In the genomic region with DNA sequence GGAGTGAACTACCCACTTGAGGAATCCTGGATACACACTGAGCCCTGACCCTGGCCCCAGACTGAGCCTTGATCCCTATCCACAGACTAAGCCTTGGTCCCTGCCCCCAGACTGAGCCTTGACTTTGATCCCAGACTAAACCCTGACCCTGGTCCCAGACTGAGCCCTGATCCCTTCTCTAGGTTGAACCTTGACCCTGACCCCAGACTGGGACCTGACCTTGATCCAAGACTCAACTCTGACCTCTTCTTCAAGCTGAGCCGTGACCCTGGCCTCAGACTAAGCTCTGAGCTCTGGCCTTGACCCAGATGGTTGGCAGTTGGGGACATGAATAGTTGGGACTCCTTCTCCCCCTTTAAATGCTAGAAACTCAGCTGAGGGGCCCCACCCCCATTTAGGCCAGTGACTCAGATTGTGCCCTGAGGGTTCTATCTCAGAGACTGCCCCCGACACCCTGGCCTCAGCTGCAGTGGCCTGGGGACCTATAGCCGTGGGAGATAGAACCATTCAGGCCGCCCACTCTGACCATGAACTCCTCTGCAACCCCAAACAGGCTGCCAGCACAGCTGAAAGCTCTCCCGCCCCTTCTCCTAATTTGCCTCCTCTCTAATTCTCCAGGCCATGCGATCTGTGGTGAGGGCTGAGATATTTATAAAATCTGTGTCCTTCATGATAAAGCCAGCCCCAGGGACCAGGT, we compare ENCODE assay signal across 18 cellular contexts.
"Had no signal": no experiment of that assay in that cellular context is flagged by ENCODE, and none has a peak within 500 bp of the region (broad histone marks: within the 10 kb centered on the region; RNA-seq: fewer than 3 reads in every experiment).

No MANE protein-coding gene starts in this region.

- DNase-seq: activated B cell treated with CpG ODN at 0.5 μM for 24 hours; activated CD4-positive, alpha-beta T cell treated with anti-CD3 and anti-CD28 coated beads for 48 hours; activated CD8-positive, alpha-beta memory T cell treated with anti-CD3 and anti-CD28 coated beads, Interleukin-2, amount 50 U/mL, for 4 hours; activated CD8-positive, alpha-beta T cell treated with anti-CD3 and anti-CD28 coated beads, Interleukin-2, amount 10 ng/mL, durations not matched to agents 7 days and 5 days; activated gamma-delta T cell treated with Interleukin-2 at 50 U/mL for 16 hours; activated T-cell treated with anti-CD3 and anti-CD28 coated beads, Interleukin-2, amount 50 U/mL, for 72 hours; cerebellar nuclear complex; effector memory CD8-positive, alpha-beta T cell; gastrocnemius medialis; heart right ventricle; naive thymus-derived CD8-positive, alpha-beta T cell; stimulated activated naive CD8-positive, alpha-beta T cell treated with anti-CD3 and anti-CD28 coated beads, Interleukin-15, amount 100 ng/mL, for 72 hours had no signal

- H3K4me3 ChIP-seq: breast epithelium, gastrocnemius medialis, heart right ventricle, lung, thoracic aorta had no signal

- ATAC-seq: activated CD8-positive, alpha-beta T cell treated with anti-CD3 and anti-CD28 coated beads, Interleukin-2, amount 10 ng/mL, durations not matched to agents 7 days and 5 days; activated T-cell treated with anti-CD3 and anti-CD28 coated beads, Interleukin-2, amount 50 U/mL, for 72 hours; effector memory CD8-positive, alpha-beta T cell; gastrocnemius medialis; heart right ventricle; naive thymus-derived CD8-positive, alpha-beta T cell; stimulated activated naive CD8-positive, alpha-beta T cell treated with anti-CD3 and anti-CD28 coated beads, Interleukin-15, amount 100 ng/mL, for 72 hours had no signal

- H3K27ac ChIP-seq: breast epithelium, epithelial cell of prostate, gastrocnemius medialis, heart right ventricle, thoracic aorta had no signal

- H3K27me3 Mint-ChIP-seq: activated naive CD8-positive, alpha-beta T cell had no signal

- H3K4me1 ChIP-seq: breast epithelium, gastrocnemius medialis, heart right ventricle had no signal

- H3K9me3 ChIP-seq: breast epithelium, gastrocnemius medialis, heart right ventricle, thoracic aorta had no signal

- H3K36me3 ChIP-seq: breast epithelium, gastrocnemius medialis, heart right ventricle, thoracic aorta had no signal

- H3K27me3 ChIP-seq: breast epithelium had no signal

- H3K27ac Mint-ChIP-seq: activated B cell treated with CpG ODN at 0.5 μM for 24 hours; activated CD8-positive, alpha-beta T cell treated with anti-CD3 and anti-CD28 coated beads, Interleukin-2, amount 10 ng/mL, durations not matched to agents 7 days and 5 days; activated naive CD8-positive, alpha-beta T cell; activated T-cell treated with anti-CD3 and anti-CD28 coated beads, Interleukin-2, amount 50 U/mL, for 72 hours; dendritic cell treated with granulocyte-macrophage colony-stimulating factor and Interleukin-4, amounts not matched to agents 40 ng/mL and 50 ng/mL, for 4 days; effector memory CD8-positive, alpha-beta T cell had no signal

- H3K9me3 Mint-ChIP-seq: activated B cell treated with CpG ODN at 0.5 μM for 24 hours; activated T-cell treated with anti-CD3 and anti-CD28 coated beads, Interleukin-2, amount 50 U/mL, for 72 hours; dendritic cell treated with granulocyte-macrophage colony-stimulating factor and Interleukin-4, amounts not matched to agents 40 ng/mL and 50 ng/mL, for 4 days; effector memory CD8-positive, alpha-beta T cell; stimulated activated naive CD8-positive, alpha-beta T cell treated with anti-CD3 and anti-CD28 coated beads, Interleukin-15, amount 100 ng/mL, for 72 hours had no signal

- H3K36me3 Mint-ChIP-seq: activated naive CD8-positive, alpha-beta T cell; naive thymus-derived CD8-positive, alpha-beta T cell had no signal

- H3K4me3 Mint-ChIP-seq: activated B cell treated with CpG ODN at 0.5 μM for 24 hours; activated CD8-positive, alpha-beta T cell treated with anti-CD3 and anti-CD28 coated beads, Interleukin-2, amount 10 ng/mL, durations not matched to agents 7 days and 5 days; activated naive CD8-positive, alpha-beta T cell; activated T-cell treated with anti-CD3 and anti-CD28 coated beads, Interleukin-2, amount 50 U/mL, for 72 hours; dendritic cell treated with granulocyte-macrophage colony-stimulating factor and Interleukin-4, amounts not matched to agents 40 ng/mL and 50 ng/mL, for 4 days; effector memory CD8-positive, alpha-beta T cell; naive thymus-derived CD8-positive, alpha-beta T cell; stimulated activated naive CD8-positive, alpha-beta T cell treated with anti-CD3 and anti-CD28 coated beads, Interleukin-15, amount 100 ng/mL, for 72 hours had no signal

- H3K4me1 Mint-ChIP-seq: activated B cell treated with CpG ODN at 0.5 μM for 24 hours; stimulated activated naive CD8-positive, alpha-beta T cell treated with anti-CD3 and anti-CD28 coated beads, Interleukin-15, amount 100 ng/mL, for 72 hours had no signal
